In the genomic region with DNA sequence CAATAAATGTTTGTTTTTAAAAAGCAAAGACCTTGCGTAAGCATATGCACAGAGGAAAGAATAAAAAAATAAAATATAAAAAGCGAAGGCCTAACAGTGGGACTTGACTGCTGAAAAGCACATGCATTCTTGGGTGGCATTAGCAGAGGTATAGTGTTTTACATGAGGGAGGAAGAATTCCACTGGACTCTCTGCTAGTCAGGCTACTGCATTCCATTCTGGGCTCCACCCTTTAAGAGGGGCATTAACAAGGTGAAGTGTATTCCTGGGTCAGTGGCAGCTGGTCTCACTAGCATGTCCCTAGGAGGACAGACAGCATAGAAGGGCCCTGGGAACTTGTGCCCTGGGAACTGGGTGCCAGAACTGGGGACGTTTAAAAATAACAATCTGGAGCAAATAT, we compare ENCODE assay signal across 1 cellular context.
TF ChIP-seq lines count a peak whose summit lies in the region.

No MANE protein-coding gene starts in this region.

TF ChIP-seq in SK-N-SH, 30 proteins besides CTCF, POLR2A, EP300 and RAD21 (continued from another document):
- TF ChIP-seq, protein P1, sequence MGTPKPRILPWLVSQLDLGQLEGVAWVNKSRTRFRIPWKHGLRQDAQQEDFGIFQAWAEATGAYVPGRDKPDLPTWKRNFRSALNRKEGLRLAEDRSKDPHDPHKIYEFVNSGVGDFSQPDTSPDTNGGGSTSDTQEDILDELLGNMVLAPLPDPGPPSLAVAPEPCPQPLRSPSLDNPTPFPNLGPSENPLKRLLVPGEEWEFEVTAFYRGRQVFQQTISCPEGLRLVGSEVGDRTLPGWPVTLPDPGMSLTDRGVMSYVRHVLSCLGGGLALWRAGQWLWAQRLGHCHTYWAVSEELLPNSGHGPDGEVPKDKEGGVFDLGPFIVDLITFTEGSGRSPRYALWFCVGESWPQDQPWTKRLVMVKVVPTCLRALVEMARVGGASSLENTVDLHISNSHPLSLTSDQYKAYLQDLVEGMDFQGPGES (IDR thresholded peaks at IDR 0.05; ENCODE audit: low read depth, low read length): no peak
- TF ChIP-seq, protein P2, sequence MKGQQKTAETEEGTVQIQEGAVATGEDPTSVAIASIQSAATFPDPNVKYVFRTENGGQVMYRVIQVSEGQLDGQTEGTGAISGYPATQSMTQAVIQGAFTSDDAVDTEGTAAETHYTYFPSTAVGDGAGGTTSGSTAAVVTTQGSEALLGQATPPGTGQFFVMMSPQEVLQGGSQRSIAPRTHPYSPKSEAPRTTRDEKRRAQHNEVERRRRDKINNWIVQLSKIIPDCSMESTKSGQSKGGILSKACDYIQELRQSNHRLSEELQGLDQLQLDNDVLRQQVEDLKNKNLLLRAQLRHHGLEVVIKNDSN (IDR thresholded peaks at IDR 0.05; ENCODE audit: borderline replicate concordance, low read depth): no peak
- TF ChIP-seq CHD2 (IDR thresholded peaks at IDR 0.05; ENCODE audit: low read length, partially characterized antibody): no peak
